29 cellular contexts compared by ENCODE assay signal in genomic region chr2:24836706-24837105, GRCh38.
"Had no signal": no experiment of that assay in that cellular context is flagged by ENCODE, and none has a peak within 500 bp of the region (broad histone marks: within the 10 kb centered on the region; RNA-seq: fewer than 3 reads in every experiment).

No MANE protein-coding gene starts in this region.

- DNase-seq: cerebellar nuclear complex; dorsolateral prefrontal cortex; effector CD4-positive, alpha-beta T cell; foreskin fibroblast; gastrocnemius medialis; immature natural killer cell; islet precursor cell; left ventricle myocardium superior; naive B cell; sigmoid colon; stimulated activated CD4-positive, alpha-beta T cell treated with anti-CD3 and anti-CD28 coated beads, Interleukin-4, amount 100 ng/mL, for 4 hours; stimulated activated naive CD8-positive, alpha-beta T cell treated with anti-CD3 and anti-CD28 coated beads, Interleukin-15, Interleukin-2, amounts not matched to agents 100 U/mL and 50 U/mL, for 24 hours; substantia nigra; testis; upper lobe of right lung had no signal

- H3K27me3 ChIP-seq: dorsolateral prefrontal cortex, gastrocnemius medialis, hepatocyte, sigmoid colon, testis, tibial nerve, upper lobe of right lung, vagina had no signal

- H3K4me3 Mint-ChIP-seq: immature natural killer cell; memory B cell; naive B cell; natural killer cell treated with Interleukin-12 subunit alpha and Interleukin-12 subunit beta and Interleukin-15 and Interleukin-18, amount 100 ng/mL, for 72 hours; neural crest cell; stimulated activated memory B cell treated with anti-CD40 and anti-IgM and Interleukin-4, amounts not matched to agents 10 μg/mL and 1 μg/mL and 100 μg/mL, for 72 hours had no signal

- H3K4me1 Mint-ChIP-seq: immature natural killer cell; memory B cell; naive B cell; stimulated activated memory B cell treated with anti-CD40 and anti-IgM and Interleukin-4, amounts not matched to agents 10 μg/mL and 1 μg/mL and 100 μg/mL, for 72 hours had no signal

- H3K4me2 ChIP-seq: hepatocyte had no signal

- H3K79me2 ChIP-seq: hepatocyte had no signal

- H3K27me3 Mint-ChIP-seq: memory B cell; naive B cell; natural killer cell treated with Interleukin-12 subunit alpha and Interleukin-12 subunit beta and Interleukin-15 and Interleukin-18, amount 100 ng/mL, for 72 hours; stimulated activated memory B cell treated with anti-CD40 and anti-IgM and Interleukin-4, amounts not matched to agents 10 μg/mL and 1 μg/mL and 100 μg/mL, for 72 hours had no signal

- H3K9me3 ChIP-seq: gastrocnemius medialis, mucosa of descending colon, psoas muscle, sigmoid colon, testis, tibial nerve, upper lobe of right lung, vagina had no signal

- H3K36me3 ChIP-seq: gastrocnemius medialis had no signal

- H3K36me3 Mint-ChIP-seq: immature natural killer cell; natural killer cell treated with Interleukin-12 subunit alpha and Interleukin-12 subunit beta and Interleukin-15 and Interleukin-18, amount 100 ng/mL, for 72 hours had no signal

- H3K4me3 ChIP-seq: dorsolateral prefrontal cortex, gastrocnemius medialis, hepatocyte, lung, mucosa of descending colon, psoas muscle, sigmoid colon, testis, tibial nerve, upper lobe of right lung, vagina had no signal

- H3K9me3 Mint-ChIP-seq: memory B cell; naive B cell; natural killer cell treated with Interleukin-12 subunit alpha and Interleukin-12 subunit beta and Interleukin-15 and Interleukin-18, amount 100 ng/mL, for 72 hours; neural crest cell; stimulated activated memory B cell treated with anti-CD40 and anti-IgM and Interleukin-4, amounts not matched to agents 10 μg/mL and 1 μg/mL and 100 μg/mL, for 72 hours had no signal

- FAIRE-seq: colon had no signal

- H3K27ac ChIP-seq: dorsolateral prefrontal cortex, epithelial cell of prostate, gastrocnemius medialis, hepatocyte, psoas muscle, sigmoid colon, testis, tibial nerve, upper lobe of right lung, vagina had no signal

- ATAC-seq: esophagus mucosa; gastrocnemius medialis; left ventricle myocardium superior; mucosa of descending colon; natural killer cell treated with Interleukin-12 subunit alpha and Interleukin-12 subunit beta and Interleukin-15 and Interleukin-18, amount 100 ng/mL, for 72 hours; psoas muscle; right cardiac atrium; stimulated activated memory B cell treated with anti-CD40 and anti-IgM and Interleukin-4, amounts not matched to agents 10 μg/mL and 1 μg/mL and 100 μg/mL, for 72 hours; stimulated activated naive CD8-positive, alpha-beta T cell treated with anti-CD3 and anti-CD28 coated beads, Interleukin-15, Interleukin-2, amounts not matched to agents 100 U/mL and 50 U/mL, for 24 hours; upper lobe of right lung had no signal

- H3K27ac Mint-ChIP-seq: immature natural killer cell; memory B cell; natural killer cell treated with Interleukin-12 subunit alpha and Interleukin-12 subunit beta and Interleukin-15 and Interleukin-18, amount 100 ng/mL, for 72 hours; stimulated activated memory B cell treated with anti-CD40 and anti-IgM and Interleukin-4, amounts not matched to agents 10 μg/mL and 1 μg/mL and 100 μg/mL, for 72 hours had no signal

- H2AFZ ChIP-seq: hepatocyte had no signal

- H3K4me1 ChIP-seq: gastrocnemius medialis, psoas muscle, sigmoid colon, testis, upper lobe of right lung, vagina had no signal
